In the genomic region with DNA sequence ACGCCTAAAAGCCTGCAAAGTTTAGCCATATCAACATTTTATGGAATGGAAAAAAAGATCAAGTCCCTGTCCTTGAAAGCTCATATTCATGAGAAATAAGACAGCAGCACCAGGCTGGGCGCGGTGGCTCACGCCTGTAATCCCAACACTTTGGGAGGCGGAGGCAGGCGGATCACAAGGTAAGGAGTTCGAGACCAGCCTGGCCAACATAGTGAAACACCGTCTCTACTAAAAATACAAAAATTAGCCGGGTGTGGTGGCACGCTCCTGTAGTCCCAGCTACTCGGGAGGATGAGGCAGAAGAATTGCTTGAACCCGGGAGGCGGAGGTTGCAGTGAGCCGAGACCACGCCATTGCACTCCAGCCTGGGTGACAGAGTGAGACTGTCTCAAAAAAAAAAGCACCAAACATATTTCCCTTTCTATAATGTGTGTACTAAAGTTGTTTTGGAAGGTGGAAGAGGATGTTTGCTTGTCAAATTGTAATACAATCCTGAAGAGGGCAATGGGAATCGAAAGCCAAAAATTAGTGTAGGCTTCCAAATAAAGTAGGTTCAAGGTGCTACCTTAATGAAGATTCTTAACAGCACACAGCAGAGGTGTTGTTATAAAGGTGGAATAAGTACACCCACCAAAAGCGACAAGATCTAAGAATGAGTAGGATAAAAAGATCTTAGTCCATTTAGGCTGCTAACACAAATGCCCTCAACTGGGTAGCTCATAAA, we compare ENCODE assay signal across 8 cellular contexts. TPM values are rescaled to one million over a fixed set of nuclear protein-coding genes. Genes with fewer than 3 reads are reported as not detected.
A peak's percentile ranks its signal among the peaks of the same experiment; 100 is the strongest.
DNase-seq lines count a peak whose midpoint lies in the region; ATAC-seq and TF ChIP-seq lines count a peak whose summit lies in the region.
"Not testable (repeated sequence)": the region's sequence is repeated elsewhere in the genome, so short reads cannot be mapped to it uniquely, and the experiment has no call there.

No MANE protein-coding gene starts in this region.

- not testable (repeated sequence) for ATAC-seq in right cardiac atrium; naive thymus-derived CD8-positive, alpha-beta T cell

- H3K4me3 Mint-ChIP-seq in activated naive CD8-positive, alpha-beta T cell = peak overlapping the region; percentile 89
- peak overlapping the region; percentile 89 to 98 (median 96) for H3K4me3 Mint-ChIP-seq in naive thymus-derived CD8-positive, alpha-beta T cell

- peak overlapping the region; percentile 88 for H3K9ac ChIP-seq in SK-N-MC (ENCODE audit: insufficient read length)
- peak overlapping the region; percentile 87 to 99 for H3K9ac ChIP-seq in duodenal mucosa (ENCODE audit: low read depth in 1 of 2, low read length in 2 of 2)

- H3K4me3 ChIP-seq in AG10803 (ENCODE audit: low read length) (peak overlapping the region; percentile 84), HFF-Myc (replicated peaks; ENCODE audit: low read depth, low read length) (peak overlapping the region; percentile 82), SK-N-MC (peak overlapping the region; percentile 90), duodenal mucosa (ENCODE audit: low read depth in 1 of 2, low read length in 2 of 2) (peak overlapping the region; percentile 76 to 91), right cardiac atrium (ENCODE audit: low read length) (peak overlapping the region; percentile 77), spleen (peak overlapping the region in 7 of 8 donors; percentile 62 to 81 (median 77))

- DNase-seq in AG10803 (ENCODE audit: low read depth); HFF-Myc (ENCODE audit: extremely low read depth, low read depth); SK-N-MC (ENCODE audit: low read depth, low spot score); right cardiac atrium; naive thymus-derived CD8-positive, alpha-beta T cell; spleen: not testable (repeated sequence)

- H3K27me3 Mint-ChIP-seq in activated naive CD8-positive, alpha-beta T cell; naive thymus-derived CD8-positive, alpha-beta T cell: not testable (repeated sequence)

- not testable (repeated sequence) for H3K36me3 ChIP-seq in SK-N-MC (ENCODE audit: insufficient read depth, low read length); duodenal mucosa (ENCODE audit: control insufficient read depth in 1 of 2, insufficient read depth in 2 of 2, low read length in 2 of 2); spleen

- not testable (repeated sequence) for H3K9me3 Mint-ChIP-seq in activated naive CD8-positive, alpha-beta T cell (ENCODE audit: low read depth); naive thymus-derived CD8-positive, alpha-beta T cell

- not testable (repeated sequence) for H3K27ac ChIP-seq in SK-N-MC; right cardiac atrium (ENCODE audit: low read length)
- peak overlapping the region; percentile 99 for H3K27ac ChIP-seq in duodenal mucosa (ENCODE audit: low read depth, low read length)
- peak overlapping the region; percentile 86 to 97 (median 94) for H3K27ac ChIP-seq in spleen

- H3K9me3 ChIP-seq in SK-N-MC (ENCODE audit: low read depth, low read length); duodenal mucosa (ENCODE audit: control insufficient read depth in 1 of 2, low read length in 2 of 2); right cardiac atrium (ENCODE audit: control insufficient read depth, low read length); spleen: not testable (repeated sequence)

- H3K27ac Mint-ChIP-seq in activated naive CD8-positive, alpha-beta T cell = peak overlapping the region; percentile 90
- H3K27ac Mint-ChIP-seq in naive thymus-derived CD8-positive, alpha-beta T cell = peak overlapping the region; percentile 93 to 99 (median 97)

- H3K27me3 ChIP-seq in duodenal mucosa (ENCODE audit: control insufficient read depth in 1 of 2, insufficient read depth in 2 of 2, low read length in 2 of 2); right cardiac atrium (ENCODE audit: control insufficient read depth, insufficient read depth); spleen (replicated peaks in 1 of 7): not testable (repeated sequence)

- POLR2A ChIA-PET in naive thymus-derived CD8-positive, alpha-beta T cell (lab: Charles Lee) = interaction anchor here (0.9 to 3.4 kb wide), 4 partner anchors 9 to 328 kb away, joined by 3 to 43 read pairs (median 20); partner anchors contain the start of genes FBXO33, GEMIN2, PNN and TRAPPC6B

- intact Hi-C loops in right cardiac atrium (cut with DNase I) = loop anchor here in 1 of 4 donors (10.0 kb wide), 1 partner anchor 71 kb away; the partner anchor contains the start of genes PNN and TRAPPC6B
- intact Hi-C loops in spleen (cut with DNase I; ENCODE audit: low total_unique reads) = loop anchor here (5.0 to 10.0 kb wide), 2 partner anchors 73 to 331 kb away; partner anchors contain the start of genes FBXO33 and PNN

- not testable (repeated sequence) for TF ChIP-seq POLR2A in spleen (IDR thresholded peaks at IDR 0.05)

- H3K4me1 ChIP-seq in duodenal mucosa (ENCODE audit: control insufficient read depth in 1 of 2, insufficient read depth in 2 of 2, low read length in 2 of 2) (peaks cover 9 to 16% of the 10 kb centered on the region in 2 donors), spleen (peaks cover 0 to 48% (median 38%) of the 10 kb centered on the region in 6 donors)
- not testable (repeated sequence) for H3K4me1 ChIP-seq in right cardiac atrium (ENCODE audit: control insufficient read depth, insufficient read depth, low read length)

- H3K4me1 Mint-ChIP-seq in activated naive CD8-positive, alpha-beta T cell (ENCODE audit: low read depth) = peaks cover 42% of the 10 kb centered on the region
- H3K4me1 Mint-ChIP-seq in naive thymus-derived CD8-positive, alpha-beta T cell = peaks cover 20 to 54% (median 44%) of the 10 kb centered on the region in 4 donors

- WGBS in right cardiac atrium = 90% methylated on average over 17 of the region's 17 CpGs
- WGBS in spleen, 5 donors = 85 to 93% (median 89%) methylated on average over 17 of the region's 17 CpGs

- H3K36me3 Mint-ChIP-seq in activated naive CD8-positive, alpha-beta T cell; naive thymus-derived CD8-positive, alpha-beta T cell: not testable (repeated sequence)

- TF ChIP-seq CTCF in AG10803 (conservative IDR thresholded peaks at IDR 0.05; ENCODE audit: low read length); HFF-Myc (IDR thresholded peaks at IDR 0.05; ENCODE audit: low read depth, low read length, missing control alignments); spleen (IDR thresholded peaks at IDR 0.05 in 8 of 11, conservative IDR thresholded peaks at IDR 0.05 in 3 of 11): not testable (repeated sequence)

RNA-seq across cellular contexts. Expression of gene SEC23A, which starts 1.2 kb away (rescaled TPM):
- total RNA-seq in right cardiac atrium (100 to 1,000 TPM in 2 of 4 donors, 10 to 100 TPM in 2; 81.1 to 129 (median 96.0) TPM), spleen (10 to 100 TPM; 50.0 to 87.5 (median 63.8) TPM)
- polyA plus RNA-seq in right cardiac atrium (35.2 TPM), spleen (10 to 100 TPM in 1 of 3 donors, 1 to 10 TPM in 2; 9.6 to 13.4 (median 9.8) TPM)
- 10 to 100 TPM; 51.2 to 53.7 TPM for total RNA-seq in naive thymus-derived CD8-positive, alpha-beta T cell
- polyA plus RNA-seq in naive thymus-derived CD8-positive, alpha-beta T cell = 10 to 100 TPM; 21.0 to 28.5 (median 23.6) TPM

RNA-seq across cellular contexts. Expression of gene GEMIN2, which starts 9.9 kb away (rescaled TPM):
- total RNA-seq in right cardiac atrium = 1 to 10 TPM; 6.4 to 8.8 (median 6.9) TPM
- 6.4 TPM for polyA plus RNA-seq in right cardiac atrium
- 10 to 100 TPM; 17.0 to 19.7 TPM for total RNA-seq in naive thymus-derived CD8-positive, alpha-beta T cell
- 10 to 100 TPM; 10.5 to 17.0 (median 12.7) TPM for polyA plus RNA-seq in naive thymus-derived CD8-positive, alpha-beta T cell
- total RNA-seq in spleen = 10 to 100 TPM in 6 of 7 donors, 1 to 10 TPM in 1; 8.4 to 20.8 (median 14.0) TPM
- polyA plus RNA-seq in spleen = 10 to 100 TPM; 10.8 to 14.4 (median 12.5) TPM
